In genomic region chr3:114884213-114884923, GRCh38 we compare ENCODE assay signal across 16 cellular contexts.
A peak's percentile ranks its signal among the peaks of the same experiment; 100 is the strongest.
DNase-seq lines count a peak whose midpoint lies in the region; ATAC-seq and TF ChIP-seq lines count a peak whose summit lies in the region.
"Had no signal": no experiment of that assay in that cellular context is flagged by ENCODE, and none has a peak within 500 bp of the region (broad histone marks: within the 10 kb centered on the region; RNA-seq: fewer than 3 reads in every experiment).

No MANE protein-coding gene starts in this region.

- no peaks in the 10 kb centered on the region for H3K36me3 Mint-ChIP-seq in nephron (ENCODE audit: low read depth)

- no peak for DNase-seq in HT-29 (ENCODE audit: low spot score)
- no peak for DNase-seq in DMS79 (lab: John Stamatoyannopoulos, UW)
- DNase-seq in SIG-M5 treated with dmso at 0.1 percent for 504 hours (lab: John Stamatoyannopoulos, UW; ENCODE audit: unreplicated experiment) = no peak
- DNase-seq: CD8-positive, alpha-beta T cell; Karpas-422; NCI-H1105 treated with DMSO at 0.1 percent for 48 hours; NCI-H1930; NCI-H2171 treated with DMSO at 0.1 percent for 48 hours; NCI-H510A treated with DMSO at 0.1 percent for 48 hours; Peyer's patch; Right ventricle myocardium superior had no signal

- H3K9me3 Mint-ChIP-seq in nephron = no peaks in the 10 kb centered on the region
- H3K9me3 Mint-ChIP-seq: CD8-positive, alpha-beta T cell had no signal

- peak overlapping the region in 2 of 3 experiments; percentile 73 to 91 for H3K27ac Mint-ChIP-seq in nephron
- H3K27ac Mint-ChIP-seq: CD8-positive, alpha-beta T cell had no signal

- no peak for TF ChIP-seq CTCF in nephron (IDR thresholded peaks at IDR 0.05; ENCODE audit: unreplicated experiment in 3 of 3)

- peaks cover 5% of the 10 kb centered on the region for H3K4me1 Mint-ChIP-seq in nephron

- ATAC-seq in GM19372 (IDR thresholded peaks at IDR 0.05; ENCODE audit: low read depth, unreplicated experiment) = peak; percentile 53
- ATAC-seq in GM21786 (IDR thresholded peaks at IDR 0.05; ENCODE audit: unreplicated experiment) = peak; percentile 49
- ATAC-seq in HG03095 (IDR thresholded peaks at IDR 0.05; ENCODE audit: unreplicated experiment) = peak; percentile 50
- ATAC-seq: CD8-positive, alpha-beta T cell; SK-N-SH treated with all-trans-retinoic acid at 6 μM for 48 hours had no signal

- H3K27me3 Mint-ChIP-seq in nephron (ENCODE audit: low read depth) = no peaks in the 10 kb centered on the region

- no peak overlapping the region for H3K4me3 Mint-ChIP-seq in nephron
- H3K4me3 Mint-ChIP-seq: CD8-positive, alpha-beta T cell had no signal
